In genomic region chr20:42461321-42461720, GRCh38 we compare ENCODE assay signal across 22 cellular contexts.
"Had no signal": no experiment of that assay in that cellular context is flagged by ENCODE, and none has a peak within 500 bp of the region (broad histone marks: within the 10 kb centered on the region; RNA-seq: fewer than 3 reads in every experiment).

No MANE protein-coding gene starts in this region.

- H3K79me2 ChIP-seq: hepatocyte had no signal

- ATAC-seq: foreskin keratinocyte, gastroesophageal sphincter, heart left ventricle, left colon, left lung, left ventricle myocardium superior, lower lobe of right lung, mucosa of descending colon had no signal

- H3K27ac ChIP-seq: coronary artery, dorsolateral prefrontal cortex, esophagus muscularis mucosa, foreskin keratinocyte, gastroesophageal sphincter, heart left ventricle, hepatocyte, left lung, lower lobe of right lung had no signal

- H3K36me3 Mint-ChIP-seq: immature natural killer cell, mesothelial cell of epicardium had no signal

- H3K4me1 ChIP-seq: esophagus muscularis mucosa, foreskin keratinocyte, gastroesophageal sphincter, left lung, lower lobe of right lung had no signal

- H3K27me3 ChIP-seq: foreskin keratinocyte, heart left ventricle, hepatocyte, left lung had no signal

- H2AFZ ChIP-seq: hepatocyte had no signal

- H3K4me3 ChIP-seq: coronary artery, dorsolateral prefrontal cortex, esophagus muscularis mucosa, gastroesophageal sphincter, heart left ventricle, hepatocyte, left lung, lower lobe of right lung, mucosa of descending colon had no signal

- DNase-seq: dermis blood vessel endothelial cell; dorsolateral prefrontal cortex; effector CD4-positive, alpha-beta T cell; effector memory CD4-positive, alpha-beta T cell; foreskin keratinocyte; heart left ventricle; hypothalamus; immature natural killer cell; islet precursor cell; kidney; kidney glomerular epithelial cell; left colon; left lung; left ventricle myocardium superior; lower lobe of right lung; mesenchymal stem cell; mucosa of descending colon had no signal

- H3K4me3 Mint-ChIP-seq: immature natural killer cell, mesothelial cell of epicardium had no signal

- H3K36me3 ChIP-seq: esophagus muscularis mucosa, gastroesophageal sphincter, heart left ventricle, left lung, lower lobe of right lung had no signal

- H3K9me3 ChIP-seq: esophagus muscularis mucosa, gastroesophageal sphincter, left lung, lower lobe of right lung, mucosa of descending colon had no signal

- H3K4me1 Mint-ChIP-seq: immature natural killer cell, mesothelial cell of epicardium had no signal

- H3K4me2 ChIP-seq: hepatocyte had no signal

- H3K27ac Mint-ChIP-seq: immature natural killer cell, mesothelial cell of epicardium had no signal
